ENCODE assay signal across 14 cellular contexts in the genomic region with DNA sequence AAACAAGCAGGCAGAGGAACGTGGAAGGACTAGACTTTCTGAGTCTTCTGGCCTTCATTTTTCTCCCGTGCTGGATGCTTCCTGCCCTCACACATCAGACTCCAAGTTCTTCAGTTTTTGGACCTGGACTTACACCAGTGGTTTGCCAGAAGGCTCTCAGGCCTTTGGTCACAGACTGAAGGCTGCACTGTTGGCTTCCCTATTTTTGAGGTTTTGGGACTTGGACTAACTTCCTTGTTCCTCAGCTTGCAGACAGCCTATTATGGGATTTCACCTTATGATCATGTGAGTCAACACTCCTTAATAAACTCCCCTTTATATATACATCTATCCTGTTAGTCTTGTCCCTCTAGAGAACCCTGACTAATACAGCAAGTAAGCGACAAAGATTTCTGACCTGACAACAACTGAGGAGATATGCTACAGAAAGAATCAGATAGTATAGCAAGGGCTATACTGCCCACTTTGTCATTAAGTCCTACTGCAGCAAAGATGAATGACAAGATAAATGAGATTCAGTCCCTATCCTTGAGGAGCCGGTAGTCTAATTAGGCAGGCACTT. TPM values are rescaled to one million over a fixed set of nuclear protein-coding genes. Genes with fewer than 3 reads are reported as not detected.
DNase-seq lines count a peak whose midpoint lies in the region; ATAC-seq and TF ChIP-seq lines count a peak whose summit lies in the region.
"Had no signal": no experiment of that assay in that cellular context is flagged by ENCODE, and none has a peak within 500 bp of the region (broad histone marks: within the 10 kb centered on the region; RNA-seq: fewer than 3 reads in every experiment).

No MANE protein-coding gene starts in this region.

- H3K27me3 ChIP-seq in heart left ventricle (no peaks in the 10 kb centered on the region), lung (ENCODE audit: control insufficient read depth, insufficient read depth) (no peaks in the 10 kb centered on the region), tibial artery (no peaks in the 10 kb centered on the region)

- TF ChIP-seq POLR2A in heart left ventricle (IDR thresholded peaks at IDR 0.05) = no peak

- ATAC-seq in heart left ventricle = no peak
- ATAC-seq in lung (ENCODE audit: insufficient read depth, low FRiP score) = peak; percentile 16
- no peak for ATAC-seq in HG03025 (IDR thresholded peaks at IDR 0.05; ENCODE audit: low FRiP score, unreplicated experiment)
- no peak for ATAC-seq in HG03280 (IDR thresholded peaks at IDR 0.05; ENCODE audit: unreplicated experiment)

- H3K4me1 ChIP-seq in heart left ventricle = peaks cover 15 to 100% (median 69%) of the 10 kb centered on the region in 12 donors
- H3K4me1 ChIP-seq in lung (ENCODE audit: control insufficient read depth in 2 of 2, insufficient read depth in 2 of 2, low read length in 2 of 2) = peaks cover 27 to 56% of the 10 kb centered on the region in 2 donors
- peaks cover 0 to 100% (median 57%) of the 10 kb centered on the region in 4 donors for H3K4me1 ChIP-seq in tibial artery

- H3K4me3 ChIP-seq in heart left ventricle (no peak overlapping the region), lung (no peak overlapping the region), tibial artery (no peak overlapping the region)

- intact Hi-C loops in heart left ventricle (cut with DNase I) (loop anchor here in 3 of 10 donors (10.0 kb wide), 2 partner anchors 211 to 249 kb away; no protein-coding TSS in a partner anchor), cardiac septum (cut with DNase I) (no loop called here), tibial artery (cut with DNase I; ENCODE audit: low total_unique reads) (no loop called here)

- DNase-seq in heart left ventricle = no peak
- no peak for DNase-seq in cardiac septum (ENCODE audit: low spot score)
- peak; percentile 29 for DNase-seq in SIG-M5 (lab: John Stamatoyannopoulos, UW)
- no peak for DNase-seq in lung (ENCODE audit: low spot score)
- DNase-seq in tibial artery = no peak
- DNase-seq in kidney tubule cell (ENCODE audit: low spot score) = no peak
- DNase-seq: foreskin melanocyte; kidney glomerular epithelial cell; NCI-H2171; occipital lobe; OCI-M1; stimulated activated CD4-positive, alpha-beta T cell treated with anti-CD3 and anti-CD28 coated beads, Interleukin-2, amount 100 ng/mL, for 24 hours had no signal

- peaks cover 0 to 23% (median 0%) of the 10 kb centered on the region in 9 donors for H3K36me3 ChIP-seq in heart left ventricle
- H3K36me3 ChIP-seq in lung (ENCODE audit: control insufficient read depth in 2 of 2, insufficient read depth in 2 of 2, low read length in 2 of 2) = peaks cover 0 to 24% of the 10 kb centered on the region in 2 donors
- peaks cover 0 to 17% (median 7%) of the 10 kb centered on the region in 3 donors for H3K36me3 ChIP-seq in tibial artery

- 41 to 67% (median 43%) methylated on average over 4 of the region's 4 CpGs for WGBS in heart left ventricle, 4 donors
- WGBS in lung, 2 donors = 48 to 77% methylated on average over 4 of the region's 4 CpGs

- H3K9me3 ChIP-seq in heart left ventricle (no peaks in the 10 kb centered on the region), lung (ENCODE audit: control insufficient read depth in 2 of 2, insufficient read depth in 1 of 2, low read length in 1 of 2) (no peaks in the 10 kb centered on the region), tibial artery (no peaks in the 10 kb centered on the region)

- TF ChIP-seq CTCF in heart left ventricle (IDR thresholded peaks at IDR 0.05) = no peak
- no peak for TF ChIP-seq CTCF in lung (IDR thresholded peaks at IDR 0.05; ENCODE audit: control extremely low read depth, extremely low read depth)
- TF ChIP-seq CTCF in tibial artery (IDR thresholded peaks at IDR 0.05) = no peak

- H3K27ac ChIP-seq in heart left ventricle (peak overlapping the region in 9 of 12 donors; percentile 8 to 100 (median 74)), lung (ENCODE audit: low read depth in 1 of 2, low read length in 1 of 2) (peak overlapping the region; percentile 62 to 67), tibial artery (peak overlapping the region; percentile 56 to 61)

RNA-seq across cellular contexts. Expression of a gene that starts 7.2 kb away (rescaled TPM):
- total RNA-seq in heart left ventricle (100 to 1,000 TPM in 6 of 9 donors, 10 to 100 TPM in 3; 84.5 to 189 (median 124) TPM), cardiac septum (194 TPM), lung (10 to 100 TPM; 38.7 to 59.0 TPM)
- polyA plus RNA-seq in heart left ventricle (10 to 100 TPM; 32.5 to 52.8 TPM), lung (10 to 100 TPM; 22.9 to 37.4 TPM)
